Comparison of ENCODE assay signal across 24 cellular contexts in the genomic region with DNA sequence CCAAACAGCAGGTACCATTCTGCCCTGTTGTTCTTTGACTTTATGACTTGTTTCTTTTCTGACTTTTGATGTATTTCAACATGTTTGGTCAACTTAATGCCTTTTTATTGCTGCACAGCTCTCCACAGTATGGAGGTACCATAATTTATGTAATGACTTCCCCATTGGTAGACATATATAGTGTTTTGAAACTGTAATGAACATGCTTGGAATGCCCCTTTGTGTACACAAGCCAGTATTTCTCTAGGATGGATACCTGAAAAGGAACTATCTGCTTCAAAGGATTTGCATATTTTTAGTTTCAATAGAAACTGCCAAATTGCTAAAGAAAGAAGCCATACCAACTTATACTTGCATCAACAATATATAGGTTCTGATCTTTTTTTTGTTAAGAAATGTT.
"Had no signal": no experiment of that assay in that cellular context is flagged by ENCODE, and none has a peak within 500 bp of the region (broad histone marks: within the 10 kb centered on the region; RNA-seq: fewer than 3 reads in every experiment).

No MANE protein-coding gene starts in this region.

- H3K4me1 ChIP-seq: Peyer's patch, SJSA1 had no signal

- H3K4me3 ChIP-seq: Peyer's patch, SJSA1, SK-N-MC had no signal

- ATAC-seq: PC-3, T-cell had no signal

- H3K27me3 ChIP-seq: Peyer's patch, SJSA1 had no signal

- DNase-seq: KBM-7, NCI-H1092, NCI-H1105 treated with DMSO at 0.1 percent for 48 hours, NCI-H1417 treated with DMSO at 0.1 percent for 48 hours, NCI-H146, NCI-H1694 treated with DMSO at 0.1 percent for 48 hours, NCI-H1930, NCI-H2081, NCI-H2107, NCI-H226, NCI-H446, NCI-H510A, NCI-H524 treated with DMSO at 0.1 percent for 48 hours, NCI-H69, NCI-H774, PC-3, Peyer's patch, Right ventricle myocardium superior, SIG-M5, SW 1271, T-cell had no signal

- H3K36me3 ChIP-seq: Peyer's patch, SJSA1 had no signal

- H3K27ac ChIP-seq: HL-60, Peyer's patch, SJSA1, SK-N-MC had no signal

- H3K9me3 ChIP-seq: Peyer's patch, SJSA1 had no signal
